31 cellular contexts compared by ENCODE assay signal in genomic region chr2:144280009-144280408, GRCh38.
"Had no signal": no experiment of that assay in that cellular context is flagged by ENCODE, and none has a peak within 500 bp of the region (broad histone marks: within the 10 kb centered on the region; RNA-seq: fewer than 3 reads in every experiment).

No MANE protein-coding gene starts in this region.

- H3K27me3 ChIP-seq: brain microvascular endothelial cell, SJSA1 had no signal

- H3K36me3 ChIP-seq: brain microvascular endothelial cell, SJSA1 had no signal

- H3K27ac ChIP-seq: brain microvascular endothelial cell, KMS-11, PC-9, SJSA1 had no signal

- H2AFZ ChIP-seq: PC-9 had no signal

- ATAC-seq: activated T-cell treated with anti-CD3 and anti-CD28 coated beads, Interleukin-2, amount 50 U/mL, for 72 hours; activated T-helper 17 cell treated with anti-CD3 and anti-CD28 coated beads, Interleukin-2, amount 50 U/mL, for 72 hours had no signal

- H3K27ac Mint-ChIP-seq: activated CD4-positive, alpha-beta T cell treated with anti-CD3 and anti-CD28 coated beads, Interleukin-2, amount 10 ng/mL, durations not matched to agents 24 days and 14 days; activated naive CD8-positive, alpha-beta T cell treated with anti-CD3 and anti-CD28 coated beads for 36 hours; activated T-helper 17 cell treated with anti-CD3 and anti-CD28 coated beads, Interleukin-2, amount 50 U/mL, for 72 hours; T-helper 1 cell treated with Interleukin-12 subunit alpha and Interleukin-12 subunit beta and Interleukin-4 antibody, amounts not matched to agents 30 μg/mL and 1 μg/mL, for 36 hours; T-helper 2 cell treated with Interferon-gamma antibody and Interleukin-4, amounts not matched to agents 5 μg/mL and 100 μg/mL, for 36 hours had no signal

- H3K9me3 Mint-ChIP-seq: activated CD4-positive, alpha-beta T cell treated with anti-CD3 and anti-CD28 coated beads, Interleukin-2, amount 10 ng/mL, durations not matched to agents 24 days and 14 days; activated naive CD8-positive, alpha-beta T cell treated with anti-CD3 and anti-CD28 coated beads for 36 hours; activated T-cell treated with anti-CD3 and anti-CD28 coated beads, Interleukin-2, amount 50 U/mL, for 72 hours; activated T-helper 17 cell treated with anti-CD3 and anti-CD28 coated beads, Interleukin-2, amount 50 U/mL, for 72 hours; T-helper 1 cell treated with Interleukin-12 subunit alpha and Interleukin-12 subunit beta and Interleukin-4 antibody, amounts not matched to agents 30 μg/mL and 1 μg/mL, for 36 hours; T-helper 2 cell treated with Interferon-gamma antibody and Interleukin-4, amounts not matched to agents 5 μg/mL and 100 μg/mL, for 36 hours had no signal

- FAIRE-seq: RCC 7860, TTC549 had no signal

- H3K4me3 Mint-ChIP-seq: activated CD4-positive, alpha-beta T cell treated with anti-CD3 and anti-CD28 coated beads, Interleukin-2, amount 10 ng/mL, durations not matched to agents 24 days and 14 days; activated naive CD8-positive, alpha-beta T cell treated with anti-CD3 and anti-CD28 coated beads for 36 hours; activated T-helper 17 cell treated with anti-CD3 and anti-CD28 coated beads, Interleukin-2, amount 50 U/mL, for 72 hours; T-helper 1 cell treated with Interleukin-12 subunit alpha and Interleukin-12 subunit beta and Interleukin-4 antibody, amounts not matched to agents 30 μg/mL and 1 μg/mL, for 36 hours; T-helper 2 cell treated with Interferon-gamma antibody and Interleukin-4, amounts not matched to agents 5 μg/mL and 100 μg/mL, for 36 hours had no signal

- H3K4me2 ChIP-seq: KMS-11, PC-9, SK-N-SH had no signal

- H3K9ac ChIP-seq: KMS-11, SK-N-SH had no signal

- H3K4me1 ChIP-seq: SJSA1 had no signal

- DNase-seq: activated CD4-positive, alpha-beta T cell treated with anti-CD3 and anti-CD28 coated beads, Interleukin-2, amount 10 ng/mL, durations not matched to agents 24 days and 14 days; activated CD4-positive, alpha-beta T cell treated with anti-CD3 and anti-CD28 coated beads, Interleukin-2, amount 50 U/mL, for 4 hours; activated effector memory CD4-positive, alpha-beta T cell treated with anti-CD3 and anti-CD28 coated beads, Interleukin-2, amount 50 U/mL, for 16 hours; activated naive CD4-positive, alpha-beta T cell; activated naive CD4-positive, alpha-beta T cell treated with anti-CD3 and anti-CD28 coated beads, Interleukin-2, amount 50 U/mL, for 16 hours; activated naive CD8-positive, alpha-beta T cell treated with anti-CD3 and anti-CD28 coated beads for 36 hours; activated T-cell treated with anti-CD3 and anti-CD28 coated beads, Interleukin-2, amount 50 U/mL, for 1 hour; activated T-cell treated with anti-CD3 and anti-CD28 coated beads, Interleukin-2, amount 50 U/mL, for 72 hours; amniotic stem cell; aorta; brain microvascular endothelial cell; central memory CD4-positive, alpha-beta T cell; NCI-H1105; NCI-H1417 treated with DMSO at 0.1 percent for 48 hours; NCI-H187 treated with DMSO at 0.1 percent for 48 hours; NCI-H2081; NCI-H2171 treated with DMSO at 0.1 percent for 48 hours; NCI-H226; NCI-H446 treated with DMSO at 0.1 percent for 48 hours; NCI-H524; NCI-H69; PC-9; SHP77 treated with DMSO at 0.1 percent for 48 hours; SK-N-SH had no signal

- H3K4me3 ChIP-seq: PC-9, SJSA1 had no signal

- H3K9me3 ChIP-seq: SJSA1, SK-N-SH had no signal
